In the genomic region with DNA sequence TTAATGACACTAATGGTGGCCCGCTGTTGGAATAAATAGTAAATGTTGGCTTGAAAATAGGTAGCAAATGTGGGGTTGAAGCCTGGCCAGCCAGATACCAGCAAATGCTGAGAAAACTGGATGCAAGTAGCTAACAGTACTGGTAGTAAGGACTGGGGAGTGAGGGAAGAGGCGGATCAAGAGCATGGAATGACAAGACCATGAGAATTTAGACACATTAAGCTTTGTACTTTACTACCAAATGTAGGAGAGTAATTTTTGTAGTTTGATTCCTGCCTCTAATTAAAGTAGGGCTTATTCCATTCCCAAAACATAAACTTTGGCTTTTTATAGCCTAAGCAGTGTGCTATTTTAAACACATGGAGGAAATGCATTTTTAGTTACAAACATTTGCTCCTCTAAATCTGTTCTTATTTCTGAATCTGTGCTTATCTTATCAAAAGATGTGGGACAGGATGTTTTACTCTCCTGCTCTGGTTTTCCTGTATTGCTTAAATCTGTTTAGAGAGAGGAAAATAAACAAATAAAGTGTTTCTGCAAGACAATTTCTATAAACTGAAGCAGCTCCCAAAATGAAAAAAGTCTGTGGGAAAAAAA, we compare ENCODE assay signal across 22 cellular contexts. TPM values are rescaled to one million over a fixed set of nuclear protein-coding genes. Genes with fewer than 3 reads are reported as not detected.
DNase-seq lines count a peak whose midpoint lies in the region; ATAC-seq and TF ChIP-seq lines count a peak whose summit lies in the region.
"Had no signal": no experiment of that assay in that cellular context is flagged by ENCODE, and none has a peak within 500 bp of the region (broad histone marks: within the 10 kb centered on the region; RNA-seq: fewer than 3 reads in every experiment).

No MANE protein-coding gene starts in this region.

- no peak overlapping the region for H3K4me2 ChIP-seq in OCI-LY7 (ENCODE audit: low read length)

- H3K9me2 ChIP-seq in OCI-LY7 (ENCODE audit: insufficient read depth, low read length), result no peaks in the 10 kb centered on the region

- CTCF ChIA-PET in OCI-LY7 (lab: Charles Lee; ENCODE audit: unreplicated experiment), result interaction anchor here (1.0 kb wide), 1 partner anchor 12 kb away, joined by 3 read pairs; no protein-coding TSS in a partner anchor

- WGBS in mesodermal cell (ENCODE audit: insufficient coverage in 2 of 2), 2 experiments, result 86 to 88% methylated on average over 1 of the region's 2 CpGs
- WGBS in urinary bladder, result 67% methylated on average over 2 of the region's 2 CpGs

- no peaks in the 10 kb centered on the region for H3K9me3 ChIP-seq in cardiac muscle cell (ENCODE audit: low read depth)
- H3K9me3 ChIP-seq in mesodermal cell (ENCODE audit: control insufficient read depth, low read length), result no peaks in the 10 kb centered on the region
- H3K9me3 ChIP-seq in OCI-LY7 (ENCODE audit: low read length), result no peaks in the 10 kb centered on the region
- H3K9me3 ChIP-seq: body of pancreas had no signal

- no peak for ATAC-seq in left cardiac atrium
- ATAC-seq: activated naive CD4-positive, alpha-beta T cell treated with anti-CD3 and anti-CD28 coated beads, Interleukin-2, amount 50 U/mL, for 72 hours; body of pancreas; foreskin keratinocyte had no signal

- H3K36me3 ChIP-seq in cardiac muscle cell, result peaks cover 1% of the 10 kb centered on the region
- peaks cover 35% of the 10 kb centered on the region for H3K36me3 ChIP-seq in mesodermal cell (ENCODE audit: control insufficient read depth, insufficient read depth, low read length)
- H3K36me3 ChIP-seq in urinary bladder (ENCODE audit: insufficient read depth), result no peaks in the 10 kb centered on the region
- H3K36me3 ChIP-seq in OCI-LY7 (ENCODE audit: insufficient read depth, low read length), result peaks cover 37% of the 10 kb centered on the region; the same call in 1 of the 2 replicates

- TF ChIP-seq CTCF in cardiac muscle cell (IDR thresholded peaks at IDR 0.05; ENCODE audit: low read depth, low read length) (no peak), OCI-LY7 (conservative IDR thresholded peaks at IDR 0.05; ENCODE audit: low read length) (no peak)

- H2AFZ ChIP-seq in OCI-LY7 (ENCODE audit: low read length), result no peak overlapping the region

- no TSS peak for BruUV-seq in OCI-LY7 (replicated peaks; lab: Mats Ljungman, UMichigan)

- H3K27me3 ChIP-seq in cardiac muscle cell, result no peaks in the 10 kb centered on the region
- H3K27me3 ChIP-seq: body of pancreas, foreskin keratinocyte had no signal

- H3K4me1 ChIP-seq in cardiac muscle cell (ENCODE audit: low read depth) (peaks cover 44% of the 10 kb centered on the region), mesodermal cell (ENCODE audit: control insufficient read depth, insufficient read depth, low read length, poor library complexity, severe bottlenecking) (peaks cover 22% of the 10 kb centered on the region), urinary bladder (ENCODE audit: insufficient read depth) (no peaks in the 10 kb centered on the region), OCI-LY7 (ENCODE audit: insufficient read depth, low read length, poor library complexity, severe bottlenecking) (no peaks in the 10 kb centered on the region)
- H3K4me1 ChIP-seq: body of pancreas had no signal

- POLR2A ChIA-PET in OCI-LY7 (lab: Charles Lee), result interaction anchor here (0.7 to 2.1 kb wide), 4 partner anchors 10 to 187 kb away, joined by 3 to 6 read pairs (median 4); no protein-coding TSS in a partner anchor

- intact Hi-C loops in left cardiac atrium (cut with DNase I), result loop anchor here (5.0 kb wide), 3 partner anchors 82 to 192 kb away; no protein-coding TSS in a partner anchor
- intact Hi-C loops in OCI-LY7 (cut with micrococcal nuclease; ENCODE audit: unreplicated experiment), result no loop called here

- H4K20me1 ChIP-seq in OCI-LY7 (ENCODE audit: insufficient read depth, low read length), result no peaks in the 10 kb centered on the region

- H3K79me2 ChIP-seq in OCI-LY7 (ENCODE audit: insufficient read depth, low read depth, low read length), result no peaks in the 10 kb centered on the region

- H3K4me3 ChIP-seq in cardiac muscle cell (no peak overlapping the region), mesodermal cell (ENCODE audit: extremely low read depth, insufficient read depth, low read length, poor library complexity, severe bottlenecking) (no peak overlapping the region), urinary bladder (ENCODE audit: low read depth, low read length) (no peak overlapping the region), OCI-LY7 (ENCODE audit: low read depth, low read length, poor library complexity, severe bottlenecking) (no peak overlapping the region)
- H3K4me3 ChIP-seq: body of pancreas, lung had no signal

- DNase-seq in cardiac muscle cell (ENCODE audit: low read depth in 1 of 2, low spot score in 1 of 2) (no peak), left cardiac atrium (no peak), amniotic epithelial cell (ENCODE audit: low read depth) (peak; percentile 45), NOMO-1 (lab: John Stamatoyannopoulos, UW; ENCODE audit: unreplicated experiment in 2 of 2) (no peak), LoVo (ENCODE audit: low spot score) (no peak), OCI-LY7 (ENCODE audit: low spot score) (no peak)
- DNase-seq: activated B cell treated with CpG ODN at 0.5 μM for 24 hours; activated CD4-positive, alpha-beta T cell treated with anti-CD3 and anti-CD28 coated beads, Interleukin-2, amount 50 U/mL, for 4 hours; body of pancreas; C1 segment of cervical spinal cord; effector CD4-positive, alpha-beta T cell; foreskin keratinocyte; kidney; NCI-H1092 treated with DMSO at 0.1 percent for 48 hours; NCI-H2029; NCI-H345; NCI-H748 treated with DMSO at 0.1 percent for 48 hours; OCI-M1 had no signal

- peak overlapping the region; percentile 81 for H3K27ac ChIP-seq in cardiac muscle cell
- peak overlapping the region; percentile 54 for H3K27ac ChIP-seq in mesodermal cell (ENCODE audit: low read depth, low read length, severe bottlenecking)
- peak overlapping the region; percentile 59 for H3K27ac ChIP-seq in urinary bladder (ENCODE audit: low read depth)
- no peak overlapping the region for H3K27ac ChIP-seq in OCI-LY7 (ENCODE audit: low read depth, low read length, poor library complexity, severe bottlenecking)
- H3K27ac ChIP-seq: body of pancreas, foreskin keratinocyte had no signal

RNA-seq across cellular contexts. Expression of a gene that starts 44.1 kb away (rescaled TPM):
- total RNA-seq in cardiac muscle cell, result 78.1 and 103 TPM in 2 replicates
- 114 and 116 TPM in 2 replicates for polyA plus RNA-seq in cardiac muscle cell
- 10 to 100 TPM; 31.3 to 32.7 TPM for total RNA-seq in left cardiac atrium
- polyA plus RNA-seq in mesodermal cell (2013, experiment 1 of 2), result 80.9 TPM
- polyA plus RNA-seq in mesodermal cell (2013, experiment 2 of 2), result 83.0 TPM
- total RNA-seq in urinary bladder, result 78.8 TPM
- polyA plus RNA-seq in urinary bladder, result 71.0 TPM
- 30.0 and 55.1 TPM in 2 replicates for total RNA-seq in OCI-LY7 (2014; rRNA removed; shearing (Covaris generic))
- 55.4 and 57.6 TPM in 2 replicates for total RNA-seq in OCI-LY7 (2022)
